Comparison of ENCODE assay signal across 1 cellular context in genomic region chr4:8592366-8593267, GRCh38.
TF ChIP-seq lines count a peak whose summit lies in the region.

CPZ (plus strand) TSS chr4:8592765; CDS start chr4:8592834, 69 bp downstream.

TF ChIP-seq in IMR-90, 13 proteins besides CTCF, POLR2A, EP300 and RAD21 (continued from another document):
- TF ChIP-seq MAZ (IDR thresholded peaks at IDR 0.05; ENCODE audit: borderline replicate concordance, low read depth, low read length), result peak; percentile 82; the same call in 1 of the 2 replicates
- TF ChIP-seq FOS (IDR thresholded peaks at IDR 0.05; ENCODE audit: low read depth, low read length), result no peak
